In genomic region chr12:113796086-113796827, GRCh38 we compare ENCODE assay signal across 17 cellular contexts.
"Had no signal": no experiment of that assay in that cellular context is flagged by ENCODE, and none has a peak within 500 bp of the region (broad histone marks: within the 10 kb centered on the region; RNA-seq: fewer than 3 reads in every experiment).

No MANE protein-coding gene starts in this region.

- H3K36me3 Mint-ChIP-seq: stimulated activated effector memory CD8-positive, alpha-beta T cell treated with anti-CD3 and anti-CD28 coated beads, Interleukin-12 subunit alpha, Interleukin-12 subunit beta, amount 100 ng/mL, for 72 hours had no signal

- H3K4me3 ChIP-seq: breast epithelium, gastrocnemius medialis, heart left ventricle, pancreas, sigmoid colon, testis had no signal

- H3K27me3 Mint-ChIP-seq: activated CD8-positive, alpha-beta T cell treated with anti-CD3 and anti-CD28 coated beads for 36 hours; activated T-cell treated with anti-CD3 and anti-CD28 coated beads, Interleukin-2, amount 50 U/mL, for 24 hours; memory B cell had no signal

- H3K27ac Mint-ChIP-seq: activated CD4-positive, alpha-beta T cell treated with anti-CD3 and anti-CD28 coated beads, Interleukin-2, amount 10 ng/mL, durations not matched to agents 24 days and 14 days; activated CD8-positive, alpha-beta T cell treated with anti-CD3 and anti-CD28 coated beads for 36 hours; activated T-cell treated with anti-CD3 and anti-CD28 coated beads, Interleukin-2, amount 50 U/mL, for 24 hours; memory B cell; stimulated activated effector memory CD8-positive, alpha-beta T cell treated with anti-CD3 and anti-CD28 coated beads, Interleukin-12 subunit alpha, Interleukin-12 subunit beta, amount 100 ng/mL, for 72 hours; type B pancreatic cell had no signal

- H3K9me3 Mint-ChIP-seq: memory B cell; stimulated activated effector memory CD8-positive, alpha-beta T cell treated with anti-CD3 and anti-CD28 coated beads, Interleukin-12 subunit alpha, Interleukin-12 subunit beta, amount 100 ng/mL, for 72 hours; type B pancreatic cell had no signal

- DNase-seq: activated CD4-positive, alpha-beta T cell treated with anti-CD3 and anti-CD28 coated beads, Interleukin-2, amount 10 ng/mL, durations not matched to agents 24 days and 14 days; activated CD8-positive, alpha-beta T cell treated with anti-CD3 and anti-CD28 coated beads for 36 hours; activated naive CD4-positive, alpha-beta T cell treated with anti-CD3 and anti-CD28 coated beads, Interleukin-2, amount 50 U/mL, for 16 hours; activated T-cell treated with anti-CD3 and anti-CD28 coated beads, Interleukin-2, amount 50 U/mL, for 24 hours; aorta; cortex of kidney; gastrocnemius medialis; heart left ventricle; pancreas; sigmoid colon; stimulated activated CD4-positive, alpha-beta T cell treated with anti-CD3 and anti-CD28 coated beads, Interleukin-4, amount 100 ng/mL, for 24 hours; T1000; testis had no signal

- H3K36me3 ChIP-seq: breast epithelium, gastrocnemius medialis, heart left ventricle, pancreas, sigmoid colon had no signal

- H3K27ac ChIP-seq: breast epithelium, gastrocnemius medialis, heart left ventricle, pancreas, sigmoid colon, testis had no signal

- H3K4me1 ChIP-seq: breast epithelium, gastrocnemius medialis, heart left ventricle, pancreas, sigmoid colon, testis had no signal

- H3K9me3 ChIP-seq: breast epithelium, gastrocnemius medialis, heart left ventricle, pancreas, sigmoid colon, testis had no signal

- H3K27me3 ChIP-seq: breast epithelium, pancreas, sigmoid colon, testis had no signal

- H3K4me3 Mint-ChIP-seq: activated CD4-positive, alpha-beta T cell treated with anti-CD3 and anti-CD28 coated beads, Interleukin-2, amount 10 ng/mL, durations not matched to agents 24 days and 14 days; activated CD8-positive, alpha-beta T cell treated with anti-CD3 and anti-CD28 coated beads for 36 hours; activated T-cell treated with anti-CD3 and anti-CD28 coated beads, Interleukin-2, amount 50 U/mL, for 24 hours; memory B cell; stimulated activated effector memory CD8-positive, alpha-beta T cell treated with anti-CD3 and anti-CD28 coated beads, Interleukin-12 subunit alpha, Interleukin-12 subunit beta, amount 100 ng/mL, for 72 hours; type B pancreatic cell had no signal

- H3K4me1 Mint-ChIP-seq: activated CD4-positive, alpha-beta T cell treated with anti-CD3 and anti-CD28 coated beads, Interleukin-2, amount 10 ng/mL, durations not matched to agents 24 days and 14 days; memory B cell; stimulated activated effector memory CD8-positive, alpha-beta T cell treated with anti-CD3 and anti-CD28 coated beads, Interleukin-12 subunit alpha, Interleukin-12 subunit beta, amount 100 ng/mL, for 72 hours had no signal
